9 cellular contexts compared by ENCODE assay signal in the genomic region with DNA sequence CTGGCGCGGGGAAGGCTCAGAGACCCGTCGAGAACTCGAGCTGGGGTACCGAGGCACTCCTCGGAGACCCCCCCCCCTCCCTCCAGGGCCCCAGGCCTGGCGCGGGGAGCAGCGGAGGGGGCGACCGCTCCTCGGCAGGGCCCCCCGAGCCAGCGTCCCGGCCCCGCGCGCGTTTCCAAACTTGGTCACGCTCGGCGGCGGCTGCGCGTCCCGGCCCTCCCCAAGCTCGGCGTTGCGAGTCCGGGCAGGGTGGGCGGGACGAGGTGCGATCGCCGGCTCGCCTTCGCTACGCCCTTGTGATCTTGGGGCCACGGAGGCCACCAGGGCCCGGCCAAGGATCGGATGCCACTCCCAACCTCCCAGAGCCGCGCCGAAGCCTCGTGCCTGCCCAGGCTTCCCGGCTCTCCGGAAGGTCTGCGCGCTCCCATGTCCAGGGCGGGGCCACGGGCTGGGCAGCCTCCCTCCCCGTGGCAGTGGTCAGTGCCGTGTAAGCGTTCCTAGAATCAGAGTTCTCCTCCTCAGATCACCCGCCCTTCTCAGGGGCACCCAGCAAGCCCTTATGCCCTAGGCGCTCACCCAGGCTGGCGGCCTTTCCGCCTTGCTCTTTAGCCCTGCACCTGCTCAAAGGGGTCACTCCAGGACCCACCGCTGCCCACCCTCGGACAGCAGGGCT. TPM values are rescaled to one million over a fixed set of nuclear protein-coding genes. Genes with fewer than 3 reads are reported as not detected.
DNase-seq lines count a peak whose midpoint lies in the region; ATAC-seq and TF ChIP-seq lines count a peak whose summit lies in the region.
"Had no signal": no experiment of that assay in that cellular context is flagged by ENCODE, and none has a peak within 500 bp of the region (broad histone marks: within the 10 kb centered on the region; RNA-seq: fewer than 3 reads in every experiment).

No MANE protein-coding gene starts in this region.

- TF ChIP-seq EP300 in SK-N-SH (IDR thresholded peaks at IDR 0.05; ENCODE audit: borderline replicate concordance in 1 of 2, low read depth in 1 of 2, low read length in 1 of 2) = no peak
- no peak for TF ChIP-seq EP300 in gastroesophageal sphincter (IDR thresholded peaks at IDR 0.05)

- no peaks in the 10 kb centered on the region for H3F3A ChIP-seq in DOHH2 (ENCODE audit: control insufficient read depth, insufficient read depth)
- H3F3A ChIP-seq in SK-N-SH (replicated peaks; ENCODE audit: insufficient read depth) = peaks cover 21% of the 10 kb centered on the region

- TF ChIP-seq CTCF in DOHH2 (IDR thresholded peaks at IDR 0.05; ENCODE audit: low read depth, low read length, poor library complexity, severe bottlenecking) = no peak
- TF ChIP-seq CTCF in SK-N-SH (IDR thresholded peaks at IDR 0.05) = no peak
- no peak for TF ChIP-seq CTCF in gastroesophageal sphincter (IDR thresholded peaks at IDR 0.05)
- TF ChIP-seq CTCF in omental fat pad (IDR thresholded peaks at IDR 0.05) = no peak
- TF ChIP-seq CTCF in CD4-positive, alpha-beta T cell (IDR thresholded peaks at IDR 0.05) = no peak

- H3K27me3 ChIP-seq in DOHH2 (ENCODE audit: control insufficient read depth, low read length) = peaks cover 56% of the 10 kb centered on the region
- no peaks in the 10 kb centered on the region for H3K27me3 ChIP-seq in SK-N-SH (ENCODE audit: insufficient read depth)
- no peaks in the 10 kb centered on the region for H3K27me3 ChIP-seq in gastroesophageal sphincter
- H3K27me3 ChIP-seq in CD4-positive, alpha-beta T cell (ENCODE audit: control insufficient read depth, insufficient read depth, low read length) = peaks cover 10% of the 10 kb centered on the region

- peaks cover 10% of the 10 kb centered on the region for H3K4me1 Mint-ChIP-seq in CD4-positive, alpha-beta T cell (ENCODE audit: low read depth)

- intact Hi-C loops in CD4-positive, alpha-beta T cell (cut with DNase I, micrococcal nuclease) = no loop called here

- peak; percentile 54 to 59 for TF ChIP-seq POLR2A in gastroesophageal sphincter (IDR thresholded peaks at IDR 0.05)

- no peak overlapping the region for H2AFZ ChIP-seq in SK-N-SH (ENCODE audit: low read depth)

- H3K9me3 ChIP-seq in DOHH2 (ENCODE audit: control insufficient read depth, insufficient read depth, low read length) = no peaks in the 10 kb centered on the region
- no peaks in the 10 kb centered on the region for H3K9me3 ChIP-seq in SK-N-SH
- no peaks in the 10 kb centered on the region for H3K9me3 ChIP-seq in gastroesophageal sphincter
- no peaks in the 10 kb centered on the region for H3K9me3 ChIP-seq in CD4-positive, alpha-beta T cell (ENCODE audit: control insufficient read depth, low read length)

- H3K79me2 ChIP-seq in DOHH2 (ENCODE audit: control insufficient read depth, low read length) (no peaks in the 10 kb centered on the region), SK-N-SH (ENCODE audit: insufficient read depth) (peaks cover 1% of the 10 kb centered on the region; the same call in 1 of the 2 replicates)

- peak overlapping the region; percentile 34; the same call in 1 of the 2 replicates for H3K4me2 ChIP-seq in DOHH2 (ENCODE audit: low read length)
- H3K4me2 ChIP-seq in SK-N-SH = no peak overlapping the region; the same call in 1 of the 2 replicates
- H3K4me2 ChIP-seq: KMS-11 had no signal

- CTCF ChIA-PET in SK-N-SH (lab: Yijun Ruan, JAX) = interaction anchor here (0.6 to 25.6 kb wide), 17 partner anchors 8 to 489 kb away, joined by 3 to 1002 read pairs (median 5); a partner anchor contains a TSS
- CTCF ChIA-PET in CD4-positive, alpha-beta T cell (lab: Charles Lee) = no interaction called here

- H4K20me1 ChIP-seq in DOHH2 (ENCODE audit: control insufficient read depth, insufficient read depth, low read depth, low read length) (no peaks in the 10 kb centered on the region), SK-N-SH (ENCODE audit: insufficient read depth) (no peaks in the 10 kb centered on the region)

- no peak for TF ChIP-seq RAD21 in SK-N-SH (IDR thresholded peaks at IDR 0.05; ENCODE audit: low read length)

- H3K27ac Mint-ChIP-seq in CD4-positive, alpha-beta T cell = no peak overlapping the region

- DNase-seq in SK-N-SH = peak; percentile 88
- no peak for DNase-seq in omental fat pad (ENCODE audit: low spot score)
- no peak for DNase-seq in NK-92 treated with Interleukin-12 subunit alpha and Interleukin-12 subunit beta, amount 100 ng/mL, for 24 hours (lab: John Stamatoyannopoulos, UW)
- DNase-seq in activated CD8-positive, alpha-beta memory T cell treated with anti-CD3 and anti-CD28 coated beads for 24 hours = no peak
- no peak for DNase-seq in CD4-positive, alpha-beta T cell

- peaks cover 14% of the 10 kb centered on the region for H3K27me3 Mint-ChIP-seq in CD4-positive, alpha-beta T cell

- no peaks in the 10 kb centered on the region for H3K36me3 Mint-ChIP-seq in CD4-positive, alpha-beta T cell (ENCODE audit: low read depth)

- WGBS in SK-N-SH (ENCODE audit: low lambda C conversion rate) = 48% methylated on average over 44 of the region's 61 CpGs
- WGBS in gastroesophageal sphincter (ENCODE audit: low coverage in 1 of 2), 2 donors = 27% methylated on average over 5 of the region's 61 CpGs; no CpG with 5 or more reads in 1 of the 2 donors

- H3K9me3 Mint-ChIP-seq in CD4-positive, alpha-beta T cell = no peaks in the 10 kb centered on the region

- no peak overlapping the region for H3K4me3 ChIP-seq in DOHH2 (ENCODE audit: low read length)
- peak overlapping the region in 1 of 2 experiments; percentile 28; a peak in 1 of 4 replicates for H3K4me3 ChIP-seq in SK-N-SH (ENCODE audit: low read depth in 2 of 2, low read length in 1 of 2)
- peak overlapping the region; percentile 42 to 63 for H3K4me3 ChIP-seq in gastroesophageal sphincter

- H3K4me1 ChIP-seq in DOHH2 (ENCODE audit: control insufficient read depth, low read length) (peaks cover 17% of the 10 kb centered on the region), SK-N-SH (ENCODE audit: control insufficient read depth in 1 of 2, insufficient read depth in 2 of 2, low read depth in 1 of 2, low read length in 1 of 2) (peaks cover 14 to 22% of the 10 kb centered on the region in 2 experiments; a peak in 3 of 4 replicates), gastroesophageal sphincter (peaks cover 0 to 76% (median 27%) of the 10 kb centered on the region in 3 donors)

- no peaks in the 10 kb centered on the region for H3K9me2 ChIP-seq in DOHH2 (replicated peaks; ENCODE audit: control insufficient read depth, low read length)
- no peaks in the 10 kb centered on the region for H3K9me2 ChIP-seq in SK-N-SH

- POLR2A ChIA-PET in SK-N-SH (lab: Yijun Ruan, JAX) = interaction anchor here (1.0 to 4.7 kb wide), 7 partner anchors 12 to 138 kb away, joined by 3 to 36 read pairs (median 6); a partner anchor contains a TSS
- POLR2A ChIA-PET in CD4-positive, alpha-beta T cell (lab: Charles Lee) = interaction anchor here (1.5 to 3.0 kb wide), 2 partner anchors 11 to 144 kb away, joined by 4 to 44 read pairs; a partner anchor contains a TSS

- H3K9ac ChIP-seq in SK-N-SH = no peak overlapping the region
- H3K9ac ChIP-seq: KMS-11 had no signal

- peak; percentile 82 for ATAC-seq in gastroesophageal sphincter
- peak; percentile 60 for ATAC-seq in omental fat pad (ENCODE audit: low FRiP score)
- ATAC-seq in GM19455 (IDR thresholded peaks at IDR 0.05; ENCODE audit: unreplicated experiment) = no peak
- no peak for ATAC-seq in CD4-positive, alpha-beta T cell (ENCODE audit: poor library complexity)

- H3K4me3 Mint-ChIP-seq in CD4-positive, alpha-beta T cell = no peak overlapping the region

- H3K27ac ChIP-seq in DOHH2 (ENCODE audit: low read depth, low read length) (no peak overlapping the region), SK-N-SH (ENCODE audit: low read depth in 2 of 2, low read length in 1 of 2) (no peak overlapping the region), gastroesophageal sphincter (peak overlapping the region; percentile 94 to 99 (median 98))
- no peak overlapping the region for H3K27ac ChIP-seq in CD4-positive, alpha-beta T cell (ENCODE audit: low read depth, low read length)
- H3K27ac ChIP-seq: KMS-11 had no signal

- H3K36me3 ChIP-seq in DOHH2 (ENCODE audit: control insufficient read depth, low read length) = no peaks in the 10 kb centered on the region
- H3K36me3 ChIP-seq in SK-N-SH (replicated peaks in 1 of 2; ENCODE audit: control insufficient read depth in 1 of 2, insufficient read depth in 2 of 2, low read length in 1 of 2) = peaks cover 6 to 18% of the 10 kb centered on the region in 2 experiments
- peaks cover 0 to 29% of the 10 kb centered on the region in 2 donors for H3K36me3 ChIP-seq in gastroesophageal sphincter

TF ChIP-seq in SK-N-SH, 30 proteins besides CTCF, POLR2A, EP300 and RAD21 (continues in another document):
- no peak for TF ChIP-seq FOSL2 (IDR thresholded peaks at IDR 0.05; ENCODE audit: borderline replicate concordance, low read depth)
- TF ChIP-seq, protein P1, sequence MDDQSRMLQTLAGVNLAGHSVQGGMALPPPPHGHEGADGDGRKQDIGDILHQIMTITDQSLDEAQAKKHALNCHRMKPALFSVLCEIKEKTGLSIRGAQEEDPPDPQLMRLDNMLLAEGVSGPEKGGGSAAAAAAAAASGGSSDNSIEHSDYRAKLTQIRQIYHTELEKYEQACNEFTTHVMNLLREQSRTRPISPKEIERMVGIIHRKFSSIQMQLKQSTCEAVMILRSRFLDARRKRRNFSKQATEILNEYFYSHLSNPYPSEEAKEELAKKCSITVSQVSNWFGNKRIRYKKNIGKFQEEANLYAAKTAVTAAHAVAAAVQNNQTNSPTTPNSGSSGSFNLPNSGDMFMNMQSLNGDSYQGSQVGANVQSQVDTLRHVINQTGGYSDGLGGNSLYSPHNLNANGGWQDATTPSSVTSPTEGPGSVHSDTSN (IDR thresholded peaks at IDR 0.05) = no peak
- TF ChIP-seq TAF1 (IDR thresholded peaks at IDR 0.05; ENCODE audit: borderline replicate concordance, low read depth, low read length) = no peak
- TF ChIP-seq ELF1 (IDR thresholded peaks at IDR 0.05) = no peak

RNA-seq across cellular contexts. Expression of a gene that starts 12.0 kb away (rescaled TPM):
- polyA plus RNA-seq in SK-N-SH (2012; rRNA removed) = 105 and 108 TPM in 2 replicates
- 115 and 118 TPM in 2 replicates for polyA plus RNA-seq in SK-N-SH (2012; cell fraction: cytosol; rRNA removed)
- 37.9 and 51.5 TPM in 2 replicates for polyA plus RNA-seq in SK-N-SH (2012; cell fraction: nucleus; rRNA removed)
- total RNA-seq in gastroesophageal sphincter (10 to 100 TPM; 23.0 to 24.8 (median 24.5) TPM), omental fat pad (10 to 100 TPM in 3 of 4 donors, 1 to 10 TPM in 1; 7.9 to 17.1 (median 15.2) TPM)
- total RNA-seq in CD4-positive, alpha-beta T cell = 10 to 100 TPM; 14.6 to 14.7 TPM

Comparison
In these comparisons a context has a peak if more than half of its experiments do, and no peak if none do; other contexts are left out.
1. H3K27ac ChIP-seq: peak in gastroesophageal sphincter (4 of 4); none in DOHH2 (single experiment), SK-N-SH (0 of 2) and CD4-positive, alpha-beta T cell (single experiment).
2. ATAC-seq: peak in gastroesophageal sphincter (single experiment) and omental fat pad (single experiment); none in GM19455 (single experiment) and CD4-positive, alpha-beta T cell (single experiment).